ENCODE assay signal across 1 cellular context in genomic region chr11:60971520-60971919, GRCh38.
TF ChIP-seq lines count a peak whose summit lies in the region.

Gene CD6, plus strand, starts transcription at chr11:60971680. Its CDS starts 186 bp downstream, at chr11:60971866.

TF ChIP-seq in HepG2, 621 proteins besides CTCF, POLR2A, EP300 and RAD21 (continued from another document):
- TF ChIP-seq KAT8 (CRISPR knock-in tag; IDR thresholded peaks at IDR 0.05) (no peak), NPAS2 (CRISPR knock-in tag; IDR thresholded peaks at IDR 0.05; ENCODE audit: borderline replicate concordance) (no peak), CSRNP1 (CRISPR knock-in tag; IDR thresholded peaks at IDR 0.05) (no peak), ZNF318 (CRISPR knock-in tag; IDR thresholded peaks at IDR 0.05) (no peak)
